Comparison of ENCODE assay signal across 2 cellular contexts in genomic region chr2:172554352-172555271, GRCh38.
TF ChIP-seq lines count a peak whose summit lies in the region.

No MANE protein-coding gene starts in this region.

TF ChIP-seq in IMR-90, 13 proteins besides CTCF, POLR2A, EP300 and RAD21:
- TF ChIP-seq BHLHE40 (IDR thresholded peaks at IDR 0.05; ENCODE audit: low read depth, low read length) (no peak), NFE2L2 (IDR thresholded peaks at IDR 0.05; ENCODE audit: low read depth, low read length) (no peak), CEBPB (IDR thresholded peaks at IDR 0.05; ENCODE audit: low read depth, low read length) (no peak), MAZ (IDR thresholded peaks at IDR 0.05; ENCODE audit: borderline replicate concordance, low read depth, low read length) (no peak), ELK1 (IDR thresholded peaks at IDR 0.05; ENCODE audit: borderline replicate concordance, low read depth, low read length) (no peak), RFX5 (IDR thresholded peaks at IDR 0.05; ENCODE audit: low read depth, low read length) (no peak), SMC3 (IDR thresholded peaks at IDR 0.05; ENCODE audit: low read depth, low read length) (no peak), MAFK (IDR thresholded peaks at IDR 0.05; ENCODE audit: low read depth, low read length) (no peak), CHD1 (IDR thresholded peaks at IDR 0.05; ENCODE audit: low read depth, low read length) (no peak), USF2 (IDR thresholded peaks at IDR 0.05; ENCODE audit: low read depth, low read length) (no peak), FOS (IDR thresholded peaks at IDR 0.05; ENCODE audit: low read depth, low read length) (no peak), MXI1 (IDR thresholded peaks at IDR 0.05; ENCODE audit: borderline replicate concordance, low read depth, low read length) (no peak), RCOR1 (IDR thresholded peaks at IDR 0.05; ENCODE audit: insufficient replicate concordance, low read length) (no peak)

TF ChIP-seq in GM12878, 131 proteins besides CTCF, POLR2A, EP300 and RAD21:
- TF ChIP-seq SIX5 (IDR thresholded peaks at IDR 0.05; ENCODE audit: low read depth, low read length, severe bottlenecking), result no peak
- TF ChIP-seq MLLT1 (IDR thresholded peaks at IDR 0.05), result peak; percentile 72
TF ChIP-seq in GM12878: peak in this region for 1.
